11 cellular contexts compared by ENCODE assay signal in genomic region chr13:45396548-45397095, GRCh38. TPM values are rescaled to one million over a fixed set of nuclear protein-coding genes. Genes with fewer than 3 reads are reported as not detected.
A peak's percentile ranks its signal among the peaks of the same experiment; 100 is the strongest.
DNase-seq lines count a peak whose midpoint lies in the region; ATAC-seq lines count a peak whose summit lies in the region.
"Had no signal": no experiment of that assay in that cellular context is flagged by ENCODE, and none has a peak within 500 bp of the region (broad histone marks: within the 10 kb centered on the region; RNA-seq: fewer than 3 reads in every experiment).

No MANE protein-coding gene starts in this region.

- H3K4me3 Mint-ChIP-seq in stimulated activated naive CD8-positive, alpha-beta T cell treated with anti-CD3 and anti-CD28 coated beads, Interleukin-15, Interleukin-2, amounts not matched to agents 100 ng/mL and 50 ng/mL, for 24 hours = peak overlapping the region; percentile 60

- H3K4me1 Mint-ChIP-seq in stimulated activated naive CD8-positive, alpha-beta T cell treated with anti-CD3 and anti-CD28 coated beads, Interleukin-15, Interleukin-2, amounts not matched to agents 100 ng/mL and 50 ng/mL, for 24 hours (ENCODE audit: low read depth) = peaks cover 63% of the 10 kb centered on the region

- no peak for ATAC-seq in stimulated activated naive CD8-positive, alpha-beta T cell treated with anti-CD3 and anti-CD28 coated beads, Interleukin-15, Interleukin-2, amounts not matched to agents 100 U/mL and 50 U/mL, for 24 hours
- no peak for ATAC-seq in activated naive CD4-positive, alpha-beta T cell treated with anti-CD3 and anti-CD28 coated beads, Interleukin-2, amount 50 U/mL, for 72 hours

- H3K9me3 Mint-ChIP-seq in stimulated activated naive CD8-positive, alpha-beta T cell treated with anti-CD3 and anti-CD28 coated beads, Interleukin-15, Interleukin-2, amounts not matched to agents 100 ng/mL and 50 ng/mL, for 24 hours = no peaks in the 10 kb centered on the region
- H3K9me3 Mint-ChIP-seq in activated naive CD4-positive, alpha-beta T cell treated with anti-CD3 and anti-CD28 coated beads, Interleukin-2, amount 50 U/mL, for 72 hours = no peaks in the 10 kb centered on the region

- no peaks in the 10 kb centered on the region for H3K27me3 Mint-ChIP-seq in stimulated activated naive CD8-positive, alpha-beta T cell treated with anti-CD3 and anti-CD28 coated beads, Interleukin-15, Interleukin-2, amounts not matched to agents 100 ng/mL and 50 ng/mL, for 24 hours

- peaks cover 56% of the 10 kb centered on the region for H3K36me3 Mint-ChIP-seq in stimulated activated naive CD8-positive, alpha-beta T cell treated with anti-CD3 and anti-CD28 coated beads, Interleukin-15, Interleukin-2, amounts not matched to agents 100 ng/mL and 50 ng/mL, for 24 hours (ENCODE audit: low read depth)
- peaks cover 9 to 31% of the 10 kb centered on the region in 2 donors for H3K36me3 Mint-ChIP-seq in activated naive CD4-positive, alpha-beta T cell treated with anti-CD3 and anti-CD28 coated beads, Interleukin-2, amount 50 U/mL, for 72 hours

- no peak for DNase-seq in stimulated activated naive CD8-positive, alpha-beta T cell treated with anti-CD3 and anti-CD28 coated beads, Interleukin-15, Interleukin-2, amounts not matched to agents 100 U/mL and 50 U/mL, for 24 hours
- DNase-seq in activated naive CD4-positive, alpha-beta T cell treated with anti-CD3 and anti-CD28 coated beads, Interleukin-2, amount 50 U/mL, for 72 hours (ENCODE audit: low spot score in 2 of 2) = no peak
- DNase-seq in iPS-NIHi7 (ENCODE audit: extremely low spot score) (peak; percentile 15), NCI-H524 treated with DMSO at 0.1 percent for 48 hours (lab: John Stamatoyannopoulos, UW) (no peak), NCI-H1694 treated with DMSO at 0.1 percent for 48 hours (lab: John Stamatoyannopoulos, UW) (no peak), DMS79 treated with DMSO at 0.1 percent for 48 hours (lab: John Stamatoyannopoulos, UW) (no peak), amygdala (lab: John Stamatoyannopoulos, UW) (no peak)
- DNase-seq: activated T-cell treated with anti-CD3 and anti-CD28 coated beads for 4 hours, BE2C, NCI-H510A treated with DMSO at 0.1 percent for 48 hours had no signal

- peak overlapping the region; percentile 85 for H3K27ac Mint-ChIP-seq in stimulated activated naive CD8-positive, alpha-beta T cell treated with anti-CD3 and anti-CD28 coated beads, Interleukin-15, Interleukin-2, amounts not matched to agents 100 ng/mL and 50 ng/mL, for 24 hours
- peak overlapping the region; percentile 95 to 99 for H3K27ac Mint-ChIP-seq in activated naive CD4-positive, alpha-beta T cell treated with anti-CD3 and anti-CD28 coated beads, Interleukin-2, amount 50 U/mL, for 72 hours

RNA-seq across cellular contexts. Expression of gene SLC25A30, which starts 21.6 kb away (rescaled TPM):
- 10 to 100 TPM; 10.5 to 19.7 TPM for total RNA-seq in activated naive CD4-positive, alpha-beta T cell treated with anti-CD3 and anti-CD28 coated beads, Interleukin-2, amount 50 U/mL, for 72 hours

RNA-seq across cellular contexts. Expression of gene TPT1, which starts 55.6 kb away (rescaled TPM):
- total RNA-seq in activated naive CD4-positive, alpha-beta T cell treated with anti-CD3 and anti-CD28 coated beads, Interleukin-2, amount 50 U/mL, for 72 hours = 1,000 to 10,000 TPM; 2,995 to 3,818 TPM
